In the genomic region with DNA sequence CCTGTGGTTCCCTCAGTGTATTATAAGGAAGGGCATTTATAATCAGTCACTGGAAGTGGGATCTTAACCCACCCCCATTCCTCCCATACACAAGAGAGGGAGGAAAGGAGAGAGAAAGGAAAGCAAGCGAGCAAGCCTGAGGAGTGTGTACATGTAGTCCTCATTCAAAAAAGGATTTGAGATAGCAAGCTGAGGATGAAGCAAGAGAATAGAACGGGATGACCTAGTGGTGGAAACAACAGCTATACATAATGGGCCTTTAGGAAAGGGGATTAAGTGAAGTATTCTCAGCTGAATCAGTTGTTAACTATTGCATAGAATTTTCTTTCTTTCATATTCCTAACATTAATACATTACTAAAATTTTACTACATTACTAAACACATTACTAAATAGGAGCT, we compare ENCODE assay signal across 20 cellular contexts.
"Had no signal": no experiment of that assay in that cellular context is flagged by ENCODE, and none has a peak within 500 bp of the region (broad histone marks: within the 10 kb centered on the region; RNA-seq: fewer than 3 reads in every experiment).

No MANE protein-coding gene starts in this region.

- H3K4me3 Mint-ChIP-seq: immature natural killer cell had no signal

- H2AFZ ChIP-seq: hepatocyte had no signal

- ATAC-seq: foreskin keratinocyte, gastroesophageal sphincter, heart left ventricle, left cardiac atrium, left lung, left ventricle myocardium superior, lower lobe of right lung had no signal

- H3K4me3 ChIP-seq: colonic mucosa, dorsolateral prefrontal cortex, esophagus muscularis mucosa, gastroesophageal sphincter, heart left ventricle, hepatocyte, left lung, lower lobe of right lung had no signal

- H3K79me2 ChIP-seq: hepatocyte had no signal

- H3K27ac ChIP-seq: colonic mucosa, dorsolateral prefrontal cortex, esophagus muscularis mucosa, foreskin keratinocyte, gastroesophageal sphincter, heart left ventricle, hepatocyte, left lung, lower lobe of right lung had no signal

- H3K4me2 ChIP-seq: hepatocyte had no signal

- H3K4me1 Mint-ChIP-seq: immature natural killer cell had no signal

- H3K4me1 ChIP-seq: colonic mucosa, esophagus muscularis mucosa, foreskin keratinocyte, gastroesophageal sphincter, left lung, lower lobe of right lung had no signal

- H3K36me3 ChIP-seq: colonic mucosa, esophagus muscularis mucosa, gastroesophageal sphincter, heart left ventricle, left lung, lower lobe of right lung had no signal

- H3K27me3 ChIP-seq: colonic mucosa, dorsolateral prefrontal cortex, esophagus muscularis mucosa, foreskin keratinocyte, gastroesophageal sphincter, heart left ventricle, hepatocyte, left lung had no signal

- FAIRE-seq: frontal cortex had no signal

- H3K9me3 ChIP-seq: colonic mucosa, lower lobe of right lung had no signal

- H3K27ac Mint-ChIP-seq: immature natural killer cell had no signal

- DNase-seq: colonic mucosa; dermis blood vessel endothelial cell; dorsolateral prefrontal cortex; effector CD4-positive, alpha-beta T cell; effector memory CD4-positive, alpha-beta T cell; foreskin keratinocyte; heart left ventricle; hypothalamus; immature natural killer cell; islet precursor cell; left cardiac atrium; left lung; left ventricle myocardium superior; lower lobe of right lung; mesenchymal stem cell; midbrain had no signal

- H3K36me3 Mint-ChIP-seq: immature natural killer cell had no signal
